Comparison of ENCODE assay signal across 23 cellular contexts in the genomic region with DNA sequence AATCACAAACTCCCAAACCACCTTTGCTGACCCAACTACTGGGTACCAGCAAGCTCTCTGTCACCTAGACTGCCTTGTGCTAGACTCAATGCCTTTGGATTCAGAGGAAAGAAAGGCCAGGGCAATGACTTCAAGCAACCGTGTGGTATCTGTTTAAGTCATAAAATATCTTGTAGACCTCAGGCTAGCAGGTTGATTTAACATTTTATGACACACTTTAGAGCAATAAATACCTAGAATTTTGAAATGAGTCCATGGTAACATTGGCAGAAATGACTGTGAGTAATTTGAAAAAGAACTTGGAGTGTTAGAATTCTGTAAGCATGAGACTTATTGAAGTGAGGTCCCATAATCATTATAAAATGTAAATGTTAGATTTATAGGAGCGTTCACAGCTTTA.
DNase-seq lines count a peak whose midpoint lies in the region; ATAC-seq and TF ChIP-seq lines count a peak whose summit lies in the region.
"Had no signal": no experiment of that assay in that cellular context is flagged by ENCODE, and none has a peak within 500 bp of the region (broad histone marks: within the 10 kb centered on the region; RNA-seq: fewer than 3 reads in every experiment).

No MANE protein-coding gene starts in this region.

- ATAC-seq in IMR-90 (ENCODE audit: low read depth) (peak; percentile 44), omental fat pad (ENCODE audit: low FRiP score) (peak; percentile 54), HG02852 (IDR thresholded peaks at IDR 0.05; ENCODE audit: unreplicated experiment) (no peak), GM19351 (IDR thresholded peaks at IDR 0.05; ENCODE audit: unreplicated experiment) (no peak)
- ATAC-seq: K562, lower lobe of right lung, Right ventricle myocardium inferior had no signal

- H3K4me2 ChIP-seq in IMR-90 (ENCODE audit: low read depth, low read length) (no peak overlapping the region; the same call in 1 of the 2 replicates), mammary epithelial cell (ENCODE audit: insufficient read depth, low read depth, low read length) (no peak overlapping the region)

- H3K9ac ChIP-seq in IMR-90 (ENCODE audit: low read depth, low read length) (no peak overlapping the region), mammary epithelial cell (ENCODE audit: insufficient read depth, low read length) (no peak overlapping the region)

- H3K27ac ChIP-seq in IMR-90 (ENCODE audit: insufficient read depth, low read length) (no peak overlapping the region), mammary epithelial cell (ENCODE audit: insufficient read depth, low read depth, low read length) (no peak overlapping the region)
- H3K27ac ChIP-seq: colonic mucosa, lower lobe of right lung, neutrophil, skin epidermis had no signal

- peak overlapping the region; percentile 73; the same call in 1 of the 2 replicates for H2BK20ac ChIP-seq in IMR-90 (ENCODE audit: low read depth, low read length)

- H3K14ac ChIP-seq in IMR-90 (replicated peaks; ENCODE audit: low read depth, low read length), result 0 out of 2 replicates have a peak overlapping the region, but pooled peaks have one; percentile 86

- H3K79me2 ChIP-seq in mammary epithelial cell (ENCODE audit: insufficient read depth, low read length), result no peaks in the 10 kb centered on the region

- H3K4ac ChIP-seq in IMR-90 (ENCODE audit: low read depth, low read length), result peak overlapping the region; percentile 60; the same call in 1 of the 2 replicates

- H3K56ac ChIP-seq in IMR-90 (ENCODE audit: extremely low read depth, insufficient read depth, low read length), result no peak overlapping the region

- BruUV-seq in IMR-90 (replicated peaks; lab: Mats Ljungman, UMichigan) (no TSS peak), mammary epithelial cell (replicated peaks; lab: Mats Ljungman, UMichigan) (no TSS peak)

- H3K27me3 ChIP-seq in IMR-90 (ENCODE audit: control insufficient read depth, insufficient read depth, low read length) (no peaks in the 10 kb centered on the region), mammary epithelial cell (ENCODE audit: insufficient read depth, low read length) (no peaks in the 10 kb centered on the region)
- H3K27me3 ChIP-seq: colonic mucosa, esophagus muscularis mucosa, neutrophil had no signal

- TF ChIP-seq RAD21 in IMR-90 (IDR thresholded peaks at IDR 0.05; ENCODE audit: low read length), result no peak

- TF ChIP-seq POLR2A in IMR-90 (IDR thresholded peaks at IDR 0.05; ENCODE audit: low read depth, low read length), result no peak

- H2AFZ ChIP-seq in IMR-90 (replicated peaks; ENCODE audit: low read length, poor library complexity) (no peak overlapping the region), mammary epithelial cell (ENCODE audit: low read depth, low read length) (no peak overlapping the region)

- H4K8ac ChIP-seq in IMR-90 (ENCODE audit: low read depth in 2 of 2, low read length in 2 of 2), result peak overlapping the region in 1 of 2 experiments; percentile 67; a peak in 1 of 4 replicates

- no peaks in the 10 kb centered on the region for H3K36me3 ChIP-seq in IMR-90 (ENCODE audit: control insufficient read depth, insufficient read depth, low read length)
- no peaks in the 10 kb centered on the region for H3K36me3 ChIP-seq in mammary epithelial cell (ENCODE audit: insufficient read depth, low read length)
- H3K36me3 ChIP-seq: colonic mucosa, esophagus muscularis mucosa, lower lobe of right lung, neutrophil had no signal

- H3K79me1 ChIP-seq in IMR-90 (ENCODE audit: low read depth in 1 of 2, low read length in 2 of 2), result no peaks in the 10 kb centered on the region

- peak overlapping the region; percentile 15 for H2BK5ac ChIP-seq in IMR-90 (ENCODE audit: low read depth, low read length, poor library complexity, severe bottlenecking)

- H3K9me1 ChIP-seq in IMR-90 (ENCODE audit: insufficient read depth, low read length), result peaks cover 3% of the 10 kb centered on the region; the same call in 1 of the 2 replicates

- H4K20me1 ChIP-seq in IMR-90 (ENCODE audit: insufficient read depth, low read length) (no peaks in the 10 kb centered on the region), mammary epithelial cell (ENCODE audit: insufficient read depth, low read length) (no peaks in the 10 kb centered on the region)

- TF ChIP-seq CTCF in AG09309 (IDR thresholded peaks at IDR 0.05; ENCODE audit: control insufficient read depth, insufficient read depth, low read depth, low read length, missing control alignments), result no peak
- TF ChIP-seq CTCF in IMR-90 (conservative IDR thresholded peaks at IDR 0.05; ENCODE audit: low read depth, low read length), result no peak
- TF ChIP-seq CTCF in mammary epithelial cell (conservative IDR thresholded peaks at IDR 0.05 in 1 of 2, IDR thresholded peaks at IDR 0.05 in 1 of 2; ENCODE audit: extremely low read depth in 1 of 2, insufficient read depth in 1 of 2, low read depth in 1 of 2, low read length in 2 of 2), result no peak
- TF ChIP-seq CTCF in omental fat pad (IDR thresholded peaks at IDR 0.05), result no peak

- no peak overlapping the region for H3K23ac ChIP-seq in IMR-90 (ENCODE audit: low read depth, low read length)

- dilution Hi-C loops in IMR-90 (cut with HindIII; ENCODE audit: low sequenced_read_pairs, unreplicated experiment) (no loop called here), mammary epithelial cell (cut with HindIII; ENCODE audit: low sequenced_read_pairs) (no loop called here)

- no peak overlapping the region for H3K4me3 ChIP-seq in AG09309 (ENCODE audit: control insufficient read depth, low read depth, low read length)
- no peak overlapping the region for H3K4me3 ChIP-seq in IMR-90 (ENCODE audit: insufficient read depth, low read depth, low read length)
- H3K4me3 ChIP-seq in mammary epithelial cell (replicated peaks in 1 of 3; ENCODE audit: insufficient read depth in 1 of 3, low read depth in 2 of 3, low read length in 3 of 3), result no peak overlapping the region
- H3K4me3 ChIP-seq: colonic mucosa, esophagus muscularis mucosa, K562, lower lobe of right lung, skin epidermis had no signal

- WGBS in IMR-90 (ENCODE audit: extremely low coverage in 2 of 2, insufficient read length in 1 of 2), 2 experiments, result no CpG with 5 or more reads among the region's 2 CpGs
- WGBS in mammary epithelial cell (ENCODE audit: low coverage, missing lambda C conversion rate), result 71% methylated on average over 2 of the region's 2 CpGs

- H4K5ac ChIP-seq in IMR-90 (ENCODE audit: low read depth, low read length), result no peak overlapping the region

- in situ Hi-C loops in IMR-90 (cut with MboI; ENCODE audit: low sequenced_read_pairs), result no loop called here
- in situ Hi-C loops in mammary epithelial cell (cut with MboI; ENCODE audit: low sequenced_read_pairs in 2 of 2), result no loop called here

- intact Hi-C loops in IMR-90 (cut with micrococcal nuclease), result no loop called here
- intact Hi-C loops in mammary epithelial cell (cut with micrococcal nuclease), result no loop called here

- POLR2A ChIA-PET in IMR-90 (lab: Charles Lee; ENCODE audit: unreplicated experiment), result no interaction called here

- DNase-seq in AG09309 (ENCODE audit: low read depth) (peak; percentile 70), IMR-90 (peak; percentile 35), mammary epithelial cell (peak; percentile 37), omental fat pad (ENCODE audit: low spot score) (no peak), OCI-M2 (lab: John Stamatoyannopoulos, UW; ENCODE audit: unreplicated experiment) (no peak), DMS153 treated with DMSO at 0.1 percent for 48 hours (lab: John Stamatoyannopoulos, UW; ENCODE audit: unreplicated experiment) (no peak)
- DNase-seq: activated B cell treated with CpG ODN at 0.5 μM for 24 hours; activated CD4-positive, alpha-beta T cell treated with anti-CD3 and anti-CD28 coated beads, Interleukin-2, amount 50 U/mL, for 48 hours; Calu3; colonic mucosa; kidney; lower lobe of right lung; NCI-H1436; NCI-H446; stimulated activated CD4-positive, alpha-beta T cell treated with anti-CD3 and anti-CD28 coated beads, Interleukin-1b, Interleukin-23, amount 100 ng/mL, for 48 hours; substantia nigra had no signal

- H2AK9ac ChIP-seq in IMR-90 (replicated peaks; ENCODE audit: low read depth, low read length, poor library complexity), result no peak overlapping the region

- peak overlapping the region; percentile 60; the same call in 1 of the 2 replicates for H2AK5ac ChIP-seq in IMR-90 (ENCODE audit: low read depth, low read length)

- no peak overlapping the region for H2BK15ac ChIP-seq in IMR-90 (ENCODE audit: low read depth, low read length)

- H3K18ac ChIP-seq in IMR-90 (ENCODE audit: low read depth, low read length), result peak overlapping the region; percentile 51; the same call in 1 of the 2 replicates

- peaks cover 2% of the 10 kb centered on the region; the same call in 1 of the 2 replicates for H3K9me3 ChIP-seq in IMR-90 (ENCODE audit: control insufficient read depth, insufficient read depth, low read length)
- no peaks in the 10 kb centered on the region for H3K9me3 ChIP-seq in mammary epithelial cell (replicated peaks; ENCODE audit: insufficient read depth, low read length)
- H3K9me3 ChIP-seq: colonic mucosa had no signal

- peak overlapping the region; percentile 60; the same call in 1 of the 2 replicates for H2BK120ac ChIP-seq in IMR-90 (ENCODE audit: low read depth, low read length)

- 0 out of 2 replicates have a peak, but pooled peaks cover 1% of the 10 kb centered on the region for H3K4me1 ChIP-seq in IMR-90 (ENCODE audit: control insufficient read depth, insufficient read depth, low read length)
- peaks cover 14% of the 10 kb centered on the region for H3K4me1 ChIP-seq in mammary epithelial cell (ENCODE audit: insufficient read depth, low read length)
- H3K4me1 ChIP-seq: colonic mucosa, lower lobe of right lung had no signal

- no peak overlapping the region for H4K91ac ChIP-seq in IMR-90 (ENCODE audit: insufficient read depth, low read depth, low read length)

- CTCF ChIA-PET in IMR-90 (lab: Yijun Ruan, JAX), result no interaction called here
- CTCF ChIA-PET in mammary epithelial cell (lab: Charles Lee; ENCODE audit: low non-redundant PET), result no interaction called here

TF ChIP-seq in IMR-90, 13 proteins besides CTCF, POLR2A, EP300 and RAD21 (continues in another document):
- TF ChIP-seq NFE2L2 (IDR thresholded peaks at IDR 0.05; ENCODE audit: low read depth, low read length) (no peak), MXI1 (IDR thresholded peaks at IDR 0.05; ENCODE audit: borderline replicate concordance, low read depth, low read length) (no peak), MAZ (IDR thresholded peaks at IDR 0.05; ENCODE audit: borderline replicate concordance, low read depth, low read length) (no peak), FOS (IDR thresholded peaks at IDR 0.05; ENCODE audit: low read depth, low read length) (no peak), RFX5 (IDR thresholded peaks at IDR 0.05; ENCODE audit: low read depth, low read length) (no peak), CHD1 (IDR thresholded peaks at IDR 0.05; ENCODE audit: low read depth, low read length) (no peak)
- TF ChIP-seq, protein P1, sequence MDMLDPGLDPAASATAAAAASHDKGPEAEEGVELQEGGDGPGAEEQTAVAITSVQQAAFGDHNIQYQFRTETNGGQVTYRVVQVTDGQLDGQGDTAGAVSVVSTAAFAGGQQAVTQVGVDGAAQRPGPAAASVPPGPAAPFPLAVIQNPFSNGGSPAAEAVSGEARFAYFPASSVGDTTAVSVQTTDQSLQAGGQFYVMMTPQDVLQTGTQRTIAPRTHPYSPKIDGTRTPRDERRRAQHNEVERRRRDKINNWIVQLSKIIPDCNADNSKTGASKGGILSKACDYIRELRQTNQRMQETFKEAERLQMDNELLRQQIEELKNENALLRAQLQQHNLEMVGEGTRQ (IDR thresholded peaks at IDR 0.05; ENCODE audit: low read depth, low read length), result no peak

Comparison
In these comparisons a context has a peak if more than half of its experiments do, and no peak if none do; other contexts are left out.
1. DNase-seq: peak in AG09309 (single experiment), IMR-90 (single experiment) and mammary epithelial cell (single experiment); none in omental fat pad (single experiment), OCI-M2 (single experiment) and DMS153 treated with DMSO at 0.1 percent for 48 hours (single experiment).
2. ATAC-seq: peak in IMR-90 (single experiment) and omental fat pad (single experiment); none in HG02852 (single experiment) and GM19351 (single experiment).